ENCODE assay signal across 1 cellular context in genomic region chr2:201451330-201452057, GRCh38.
TF ChIP-seq lines count a peak whose summit lies in the region.

Gene STRADB, plus strand, starts transcription at chr2:201451740. Its CDS starts 3,101 bp downstream, at chr2:201454841.
Gene TRAK2, minus strand, starts transcription at chr2:201451458. Its CDS starts 30,951 bp downstream, at chr2:201420507.

TF ChIP-seq in GM12878, 131 proteins besides CTCF, POLR2A, EP300 and RAD21 (continued from another document):
- TF ChIP-seq MLLT1 (IDR thresholded peaks at IDR 0.05) (peak; percentile 62), SIX5 (IDR thresholded peaks at IDR 0.05; ENCODE audit: low read depth, low read length, severe bottlenecking) (peak; percentile 95), EZH2 (IDR thresholded peaks at IDR 0.05; ENCODE audit: borderline replicate concordance, control insufficient read depth, low read depth, low read length) (no peak), SRF (IDR thresholded peaks at IDR 0.05; ENCODE audit: low read depth in 2 of 2, low read length in 2 of 2) (peak in 1 of 2 experiments; percentile 84; a peak in 2 of 4 replicates), TBL1XR1 (IDR thresholded peaks at IDR 0.05; ENCODE audit: low read depth, low read length) (peak; percentile 66; the same call in 1 of the 2 replicates), CREB1 (IDR thresholded peaks at IDR 0.05; ENCODE audit: low read depth) (peak; percentile 99), ESRRA (IDR thresholded peaks at IDR 0.05; ENCODE audit: low read length) (peak; percentile 65; the same call in 1 of the 2 replicates), SUZ12 (IDR thresholded peaks at IDR 0.05; ENCODE audit: unreplicated experiment) (no peak), TCF12 (IDR thresholded peaks at IDR 0.05; ENCODE audit: low read depth, low read length) (no peak), ZNF384 (IDR thresholded peaks at IDR 0.05; ENCODE audit: borderline replicate concordance, low read depth, low read length) (no peak), REST (IDR thresholded peaks at IDR 0.05; ENCODE audit: low read depth, low read length) (no peak), HCFC1 (IDR thresholded peaks at IDR 0.05; ENCODE audit: low read length) (peak; percentile 97), PAX8 (IDR thresholded peaks at IDR 0.05) (no peak)
